ENCODE assay signal across 19 cellular contexts in genomic region chr6:34011298-34011697, GRCh38.
DNase-seq lines count a peak whose midpoint lies in the region; ATAC-seq, FAIRE-seq and TF ChIP-seq lines count a peak whose summit lies in the region.
"Had no signal": no experiment of that assay in that cellular context is flagged by ENCODE, and none has a peak within 500 bp of the region (broad histone marks: within the 10 kb centered on the region; RNA-seq: fewer than 3 reads in every experiment).

No MANE protein-coding gene starts in this region.

- peaks cover 15% of the 10 kb centered on the region for H3K27me3 Mint-ChIP-seq in activated T-helper 17 cell treated with anti-CD3 and anti-CD28 coated beads, Interleukin-2, amount 50 U/mL, for 72 hours

- no peak overlapping the region for H3K27ac Mint-ChIP-seq in activated T-helper 17 cell treated with anti-CD3 and anti-CD28 coated beads, Interleukin-2, amount 50 U/mL, for 72 hours
- H3K27ac Mint-ChIP-seq: B cell; CD4-positive, alpha-beta memory T cell had no signal

- ATAC-seq in activated T-helper 17 cell treated with anti-CD3 and anti-CD28 coated beads, Interleukin-2, amount 50 U/mL, for 72 hours (replicated peaks): no peak
- no peak for ATAC-seq in upper lobe of right lung
- ATAC-seq: HepG2 had no signal

- H3K9me3 ChIP-seq in HEK293 (ENCODE audit: control insufficient read depth, insufficient read depth, low read depth, low read length) (no peaks in the 10 kb centered on the region), WERI-Rb-1 (ENCODE audit: severe bottlenecking) (peaks cover 8% of the 10 kb centered on the region), kidney (ENCODE audit: control insufficient read depth in 1 of 2, low read length in 2 of 2) (no peaks in the 10 kb centered on the region), upper lobe of right lung (no peaks in the 10 kb centered on the region)

- POLR2A ChIA-PET in HEK293 (lab: Yijun Ruan, JAX): no interaction called here

- no peaks in the 10 kb centered on the region for H3K36me3 ChIP-seq in HEK293 (ENCODE audit: control insufficient read depth in 2 of 2, insufficient read depth in 1 of 2, low read length in 2 of 2)
- H3K36me3 ChIP-seq in WERI-Rb-1: no peaks in the 10 kb centered on the region
- no peaks in the 10 kb centered on the region for H3K36me3 ChIP-seq in kidney (ENCODE audit: control insufficient read depth in 1 of 2, insufficient read depth in 2 of 2, low read length in 2 of 2)
- H3K36me3 ChIP-seq in upper lobe of right lung: no peaks in the 10 kb centered on the region

- H3K27ac ChIP-seq in HEK293 (ENCODE audit: extremely low read depth, low read depth, low read length): no peak overlapping the region
- peak overlapping the region; percentile 50 for H3K27ac ChIP-seq in WERI-Rb-1
- no peak overlapping the region for H3K27ac ChIP-seq in kidney (ENCODE audit: low read depth in 2 of 2, low read length in 2 of 2)
- H3K27ac ChIP-seq in upper lobe of right lung: no peak overlapping the region

- DNase-seq in WERI-Rb-1 (peak; percentile 73), kidney (peak; percentile 23), posterior vena cava (ENCODE audit: low spot score) (peak; percentile 12), upper lobe of right lung (no peak), foreskin fibroblast (no peak)
- DNase-seq: C1 segment of cervical spinal cord; CD4-positive, alpha-beta memory T cell; DMS153; DMS79 treated with DMSO at 0.1 percent for 48 hours; EL; GDM1; HCEC 1CT had no signal

- intact Hi-C loops in kidney (cut with DNase I): no loop called here
- intact Hi-C loops in posterior vena cava (cut with DNase I): no loop called here
- intact Hi-C loops in upper lobe of right lung (cut with DNase I): no loop called here

- TF ChIP-seq CTCF in HEK293 (tag by site-specific recombination; IDR thresholded peaks at IDR 0.05) (no peak), WERI-Rb-1 (IDR thresholded peaks at IDR 0.05; ENCODE audit: low read depth, low read length) (no peak), kidney (IDR thresholded peaks at IDR 0.05; ENCODE audit: borderline replicate concordance, extremely low read depth, insufficient read depth) (no peak), upper lobe of right lung (IDR thresholded peaks at IDR 0.05) (no peak), foreskin fibroblast (IDR thresholded peaks at IDR 0.05; ENCODE audit: low read depth, low read length) (no peak)

- no peak overlapping the region for H3K4me3 Mint-ChIP-seq in activated T-helper 17 cell treated with anti-CD3 and anti-CD28 coated beads, Interleukin-2, amount 50 U/mL, for 72 hours
- H3K4me3 Mint-ChIP-seq: B cell; CD4-positive, alpha-beta memory T cell had no signal

- H3K4me1 ChIP-seq in HEK293 (ENCODE audit: control insufficient read depth, insufficient read depth, low read length) (no peaks in the 10 kb centered on the region), kidney (ENCODE audit: control insufficient read depth in 1 of 2, insufficient read depth in 1 of 2, low read depth in 1 of 2, low read length in 2 of 2) (no peaks in the 10 kb centered on the region), upper lobe of right lung (no peaks in the 10 kb centered on the region)

- H3K9me3 Mint-ChIP-seq in activated T-helper 17 cell treated with anti-CD3 and anti-CD28 coated beads, Interleukin-2, amount 50 U/mL, for 72 hours: no peaks in the 10 kb centered on the region

- no peak overlapping the region for H3K4me3 ChIP-seq in HEK293 (ENCODE audit: low read depth, low read length)
- no peak overlapping the region for H3K4me3 ChIP-seq in WERI-Rb-1 (ENCODE audit: low read depth, low read length)
- no peak overlapping the region for H3K4me3 ChIP-seq in kidney (ENCODE audit: low read length in 2 of 2)
- no peak overlapping the region for H3K4me3 ChIP-seq in upper lobe of right lung
- no peak overlapping the region for H3K4me3 ChIP-seq in foreskin fibroblast (ENCODE audit: low read depth in 1 of 2, low read length in 2 of 2)

- H3K4me1 Mint-ChIP-seq in activated T-helper 17 cell treated with anti-CD3 and anti-CD28 coated beads, Interleukin-2, amount 50 U/mL, for 72 hours: no peaks in the 10 kb centered on the region
- H3K4me1 Mint-ChIP-seq: B cell; CD4-positive, alpha-beta memory T cell had no signal

- H3K9ac ChIP-seq in kidney (ENCODE audit: low read length in 2 of 2): no peak overlapping the region

- no peak for FAIRE-seq in kidney (lab: Jason Lieb, UNC)
- FAIRE-seq: A204.1, D721Med, HepG2, HTR-8/SVneo had no signal

- CTCF ChIA-PET in HEK293 (lab: Yijun Ruan, JAX): interaction anchor here (0.7 to 0.9 kb wide), 2 partner anchors 11 to 1008 kb away, joined by 3 to 4 read pairs; no protein-coding TSS in a partner anchor

- H3K36me3 Mint-ChIP-seq in activated T-helper 17 cell treated with anti-CD3 and anti-CD28 coated beads, Interleukin-2, amount 50 U/mL, for 72 hours (ENCODE audit: low read depth): no peaks in the 10 kb centered on the region
- H3K36me3 Mint-ChIP-seq: CD4-positive, alpha-beta memory T cell had no signal

- H3K27me3 ChIP-seq in WERI-Rb-1 (ENCODE audit: insufficient read depth, low read depth, severe bottlenecking): no peaks in the 10 kb centered on the region
- H3K27me3 ChIP-seq in upper lobe of right lung: no peaks in the 10 kb centered on the region

TF ChIP-seq in HEK293, 187 proteins besides CTCF, POLR2A, EP300 and RAD21:
- TF ChIP-seq ZNF274 (IDR thresholded peaks at IDR 0.05; ENCODE audit: low read length): no peak
- 0 out of 2 replicates have a peak, but pooled peaks have one; percentile 44 for TF ChIP-seq ZNF274 (tag by site-specific recombination; IDR thresholded peaks at IDR 0.05; ENCODE audit: borderline replicate concordance)
- no peak for TF ChIP-seq WT1 (tag by site-specific recombination; IDR thresholded peaks at IDR 0.05)

Comparison
In these comparisons a context has a peak if more than half of its experiments do, and no peak if none do; other contexts are left out.
1. DNase-seq: peak in WERI-Rb-1 (single experiment), kidney (single experiment) and posterior vena cava (single experiment); none in upper lobe of right lung (single experiment) and foreskin fibroblast (0 of 2).